ENCODE assay signal across 17 cellular contexts in genomic region chr14:58060077-58060476, GRCh38.
"Had no signal": no experiment of that assay in that cellular context is flagged by ENCODE, and none has a peak within 500 bp of the region (broad histone marks: within the 10 kb centered on the region; RNA-seq: fewer than 3 reads in every experiment).

No MANE protein-coding gene starts in this region.

- H3K9me3 Mint-ChIP-seq: activated naive CD4-positive, alpha-beta T cell treated with anti-CD3 and anti-CD28 coated beads for 36 hours; activated naive CD8-positive, alpha-beta T cell treated with anti-CD3 and anti-CD28 coated beads, Interleukin-2, amount 50 U/mL, for 24 hours; activated T-helper 2 cell treated with anti-CD3 and anti-CD28 coated beads, Interferon-gamma antibody, Interleukin-2, Interleukin-4, amounts not matched to agents 10 μg/mL and 5 μg/mL and 100 μg/mL, durations not matched to agents 14 hours and 24 hours and 36 hours; natural killer cell treated with Interleukin-12 subunit alpha and Interleukin-12 subunit beta and Interleukin-15 and Interleukin-18, amount 100 ng/mL, for 72 hours had no signal

- H3K27ac Mint-ChIP-seq: activated CD8-positive, alpha-beta memory T cell treated with anti-CD3 and anti-CD28 coated beads, Interleukin-2, amount 10 ng/mL, durations not matched to agents 7 days and 5 days; activated naive CD4-positive, alpha-beta T cell treated with anti-CD3 and anti-CD28 coated beads for 36 hours; activated naive CD8-positive, alpha-beta T cell treated with anti-CD3 and anti-CD28 coated beads, Interleukin-2, amount 50 U/mL, for 24 hours; activated T-helper 2 cell treated with anti-CD3 and anti-CD28 coated beads, Interferon-gamma antibody, Interleukin-2, Interleukin-4, amounts not matched to agents 10 μg/mL and 5 μg/mL and 100 μg/mL, durations not matched to agents 14 hours and 24 hours and 36 hours; natural killer cell treated with Interleukin-12 subunit alpha and Interleukin-12 subunit beta and Interleukin-15 and Interleukin-18, amount 100 ng/mL, for 72 hours had no signal

- H3K4me3 ChIP-seq: ascending aorta, dorsolateral prefrontal cortex, tibial artery, uterus had no signal

- H3K36me3 ChIP-seq: ascending aorta, tibial artery, uterus had no signal

- H3K27me3 ChIP-seq: ascending aorta, dorsolateral prefrontal cortex, tibial artery, uterus had no signal

- H3K9me3 ChIP-seq: ascending aorta, tibial artery, uterus had no signal

- DNase-seq: activated CD4-positive, alpha-beta T cell treated with anti-CD3 and anti-CD28 coated beads, Interleukin-2, amount 50 U/mL, for 4 hours; activated CD4-positive, CD25-positive, alpha-beta regulatory T cell treated with anti-CD3 and anti-CD28 coated beads, Interleukin-2, amount 50 U/mL, for 72 hours; activated CD8-positive, alpha-beta memory T cell treated with anti-CD3 and anti-CD28 coated beads, Interleukin-2, amount 10 ng/mL, durations not matched to agents 7 days and 5 days; activated naive CD4-positive, alpha-beta T cell treated with anti-CD3 and anti-CD28 coated beads for 36 hours; activated naive CD8-positive, alpha-beta T cell treated with anti-CD3 and anti-CD28 coated beads, Interleukin-2, amount 50 U/mL, for 24 hours; activated T-cell treated with anti-CD3 and anti-CD28 coated beads, Interleukin-2, amount 50 U/mL, for 1 hour; dorsolateral prefrontal cortex; hippocampal formation; posterior cingulate gyrus; stimulated activated CD4-positive, alpha-beta T cell treated with anti-CD3 and anti-CD28 coated beads, Interleukin-15, amount 100 ng/mL, for 24 hours; stimulated activated CD4-positive, alpha-beta T cell treated with anti-CD3 and anti-CD28 coated beads, Interleukin-4, amount 100 ng/mL, for 1 hour; stimulated activated naive CD4-positive, alpha-beta T cell; tibial artery; uterus had no signal

- H3K4me3 Mint-ChIP-seq: activated CD8-positive, alpha-beta memory T cell treated with anti-CD3 and anti-CD28 coated beads, Interleukin-2, amount 10 ng/mL, durations not matched to agents 7 days and 5 days; activated naive CD4-positive, alpha-beta T cell treated with anti-CD3 and anti-CD28 coated beads for 36 hours; activated naive CD8-positive, alpha-beta T cell treated with anti-CD3 and anti-CD28 coated beads, Interleukin-2, amount 50 U/mL, for 24 hours; natural killer cell treated with Interleukin-12 subunit alpha and Interleukin-12 subunit beta and Interleukin-15 and Interleukin-18, amount 100 ng/mL, for 72 hours had no signal

- H3K4me1 Mint-ChIP-seq: activated CD8-positive, alpha-beta memory T cell treated with anti-CD3 and anti-CD28 coated beads, Interleukin-2, amount 10 ng/mL, durations not matched to agents 7 days and 5 days; activated naive CD8-positive, alpha-beta T cell treated with anti-CD3 and anti-CD28 coated beads, Interleukin-2, amount 50 U/mL, for 24 hours had no signal

- H3K36me3 Mint-ChIP-seq: activated CD8-positive, alpha-beta memory T cell treated with anti-CD3 and anti-CD28 coated beads, Interleukin-2, amount 10 ng/mL, durations not matched to agents 7 days and 5 days; natural killer cell treated with Interleukin-12 subunit alpha and Interleukin-12 subunit beta and Interleukin-15 and Interleukin-18, amount 100 ng/mL, for 72 hours had no signal

- ATAC-seq: activated CD8-positive, alpha-beta memory T cell treated with anti-CD3 and anti-CD28 coated beads, Interleukin-2, amount 10 ng/mL, durations not matched to agents 7 days and 5 days; activated naive CD8-positive, alpha-beta T cell treated with anti-CD3 and anti-CD28 coated beads, Interleukin-2, amount 50 U/mL, for 24 hours; natural killer cell treated with Interleukin-12 subunit alpha and Interleukin-12 subunit beta and Interleukin-15 and Interleukin-18, amount 100 ng/mL, for 72 hours had no signal

- H3K27ac ChIP-seq: ascending aorta, dorsolateral prefrontal cortex, tibial artery, uterus had no signal

- H3K4me1 ChIP-seq: ascending aorta, uterus had no signal
